Comparison of ENCODE assay signal across 2 cellular contexts in genomic region chr14:93894992-93895391, GRCh38.
TF ChIP-seq lines count a peak whose summit lies in the region.

No MANE protein-coding gene starts in this region.

TF ChIP-seq in GM23338, 12 proteins besides CTCF, POLR2A, EP300 and RAD21:
- TF ChIP-seq REST (IDR thresholded peaks at IDR 0.05; ENCODE audit: unreplicated experiment), result no peak
- no peak for TF ChIP-seq JUNB (IDR thresholded peaks at IDR 0.05; ENCODE audit: unreplicated experiment)
- no peak for TF ChIP-seq ZNF462 (CRISPR knock-in tag; IDR thresholded peaks at IDR 0.05)
- TF ChIP-seq NANOG (IDR thresholded peaks at IDR 0.05; ENCODE audit: borderline replicate concordance), result no peak
- no peak for TF ChIP-seq POLR2AphosphoS5 (IDR thresholded peaks at IDR 0.05; ENCODE audit: low read depth)

TF ChIP-seq in WTC11, 78 proteins besides CTCF, POLR2A, EP300 and RAD21 (continued from another document):
- TF ChIP-seq ZNF425 (CRISPR knock-in tag; conservative IDR thresholded peaks at IDR 0.05), result no peak
